Comparison of ENCODE assay signal across 8 cellular contexts in genomic region chr3:134794950-134795775, GRCh38. TPM values are rescaled to one million over a fixed set of nuclear protein-coding genes. Genes with fewer than 3 reads are reported as not detected.
A peak's percentile ranks its signal among the peaks of the same experiment; 100 is the strongest.
DNase-seq lines count a peak whose midpoint lies in the region; ATAC-seq and TF ChIP-seq lines count a peak whose summit lies in the region.

EPHB1 (plus strand) TSS chr3:134795260.

- H3K36me3 ChIP-seq in OCI-LY3 (replicated peaks; ENCODE audit: low read depth, low read length), result peaks cover 54% of the 10 kb centered on the region
- H3K36me3 ChIP-seq in suprapubic skin, result no peaks in the 10 kb centered on the region

- H3K27me3 Mint-ChIP-seq in natural killer cell treated with Interleukin-12 subunit alpha and Interleukin-12 subunit beta and Interleukin-15 and Interleukin-18, amount 100 ng/mL, for 72 hours, result peaks cover 35 to 48% of the 10 kb centered on the region in 2 donors

- H3K4me3 ChIP-seq in OCI-LY3 (ENCODE audit: low read length) (peak within 1 kb of the TSS; percentile 90), fibroblast of the aortic adventitia (ENCODE audit: low read depth, low read length) (peak within 1 kb of the TSS; percentile 71), suprapubic skin (peak within 1 kb of the TSS; percentile 80)

- no peak within 1 kb of the TSS for H3K27ac Mint-ChIP-seq in natural killer cell treated with Interleukin-12 subunit alpha and Interleukin-12 subunit beta and Interleukin-15 and Interleukin-18, amount 100 ng/mL, for 72 hours

- 0 out of 2 replicates have a peak, but pooled peaks cover 5% of the 10 kb centered on the region for H3K27me3 ChIP-seq in OCI-LY3 (ENCODE audit: low read depth, low read length)
- H3K27me3 ChIP-seq in suprapubic skin, result peaks cover 27% of the 10 kb centered on the region

- H3K4me3 Mint-ChIP-seq in natural killer cell treated with Interleukin-12 subunit alpha and Interleukin-12 subunit beta and Interleukin-15 and Interleukin-18, amount 100 ng/mL, for 72 hours, result peak within 1 kb of the TSS; percentile 76

- no peak within 1 kb of the TSS for H2AFZ ChIP-seq in OCI-LY3 (ENCODE audit: low read depth, low read length)

- WGBS in suprapubic skin, result 2% methylated on average over 41 of the region's 74 CpGs

- H3K4me2 ChIP-seq in OCI-LY3 (ENCODE audit: low read length), result peak within 1 kb of the TSS; percentile 96

- H3K4me1 ChIP-seq in OCI-LY3 (ENCODE audit: low read length) (peaks cover 47% of the 10 kb centered on the region), suprapubic skin (peaks cover 32% of the 10 kb centered on the region)

- no peak for TF ChIP-seq POLR2A in suprapubic skin (IDR thresholded peaks at IDR 0.05)

- H3K9me3 ChIP-seq in OCI-LY3 (ENCODE audit: insufficient read depth, low read length) (peaks cover 14% of the 10 kb centered on the region), suprapubic skin (no peaks in the 10 kb centered on the region)

- H4K20me1 ChIP-seq in OCI-LY3 (ENCODE audit: insufficient read depth, low read length), result peaks cover 20% of the 10 kb centered on the region

- H3K9me3 Mint-ChIP-seq in natural killer cell treated with Interleukin-12 subunit alpha and Interleukin-12 subunit beta and Interleukin-15 and Interleukin-18, amount 100 ng/mL, for 72 hours, result no peaks in the 10 kb centered on the region

- H3K36me3 Mint-ChIP-seq in natural killer cell treated with Interleukin-12 subunit alpha and Interleukin-12 subunit beta and Interleukin-15 and Interleukin-18, amount 100 ng/mL, for 72 hours, result no peaks in the 10 kb centered on the region

- H3K4me1 Mint-ChIP-seq in natural killer cell treated with Interleukin-12 subunit alpha and Interleukin-12 subunit beta and Interleukin-15 and Interleukin-18, amount 100 ng/mL, for 72 hours (ENCODE audit: low read depth in 2 of 2), result peaks cover 5 to 8% of the 10 kb centered on the region in 2 donors

- H3K27ac ChIP-seq in OCI-LY3 (ENCODE audit: low read length) (peak within 1 kb of the TSS; percentile 98), suprapubic skin (peak within 1 kb of the TSS; percentile 14)

- peak within 1 kb of the TSS; percentile 97 for H3K9ac ChIP-seq in OCI-LY3 (ENCODE audit: low read length)

- TF ChIP-seq EP300 in suprapubic skin (IDR thresholded peaks at IDR 0.05), result no peak

- DNase-seq in EH (ENCODE audit: low read depth) (peak; percentile 93), HuH-7.5 (ENCODE audit: low spot score) (peak; percentile 88), fibroblast of the aortic adventitia (ENCODE audit: low read depth) (peak; percentile 93), suprapubic skin (ENCODE audit: low spot score in 2 of 2) (peak; percentile 78 to 89)
- peak; percentile 83 for DNase-seq in activated T-cell treated with anti-CD3 and anti-CD28 coated beads, Interleukin-2, amount 50 U/mL, for 48 hours
- DNase-seq in natural killer cell treated with Interleukin-12 subunit alpha and Interleukin-12 subunit beta and Interleukin-15 and Interleukin-18, amount 100 ng/mL, for 72 hours (ENCODE audit: low spot score), result peak; percentile 69

- H3K79me2 ChIP-seq in OCI-LY3 (ENCODE audit: low read length), result peaks cover 61% of the 10 kb centered on the region

- ATAC-seq in GM21619 (IDR thresholded peaks at IDR 0.05; ENCODE audit: unreplicated experiment), result peak; percentile 81
- peak; percentile 64 to 76 for ATAC-seq in natural killer cell treated with Interleukin-12 subunit alpha and Interleukin-12 subunit beta and Interleukin-15 and Interleukin-18, amount 100 ng/mL, for 72 hours

- TF ChIP-seq CTCF in OCI-LY3 (IDR thresholded peaks at IDR 0.05; ENCODE audit: low read depth, low read length) (peak; percentile 88), fibroblast of the aortic adventitia (IDR thresholded peaks at IDR 0.05; ENCODE audit: insufficient read depth, low read length) (peak; percentile 93), suprapubic skin (IDR thresholded peaks at IDR 0.05) (peak; percentile 41 to 91)

RNA-seq across cellular contexts. Expression of gene EPHB1, which starts in this region (rescaled TPM):
- total RNA-seq in fibroblast of the aortic adventitia (ENCODE audit: low replicate concordance), result 1.2 and 3.0 TPM in 2 replicates
- total RNA-seq in natural killer cell treated with Interleukin-12 subunit alpha and Interleukin-12 subunit beta and Interleukin-15 and Interleukin-18, amount 100 ng/mL, for 72 hours, result under 1 TPM; 0.59 to 0.62 TPM
- 10 to 100 TPM in 3 of 4 donors, 1 to 10 TPM in 1; 8.5 to 30.7 (median 18.5) TPM for total RNA-seq in suprapubic skin

Comparison
In these comparisons a context has a peak if more than half of its experiments do, and no peak if none do; other contexts are left out.
1. Peak in every context shown above with its lines: DNase-seq, ATAC-seq, H3K4me3 ChIP-seq and H3K27ac ChIP-seq.
2. Peak in DNase-seq and ATAC-seq in natural killer cell treated with Interleukin-12 subunit alpha and Interleukin-12 subunit beta and Interleukin-15 and Interleukin-18, amount 100 ng/mL, for 72 hours; RNA of the gene not detected or under 1 TPM.